ENCODE assay signal across 12 cellular contexts in the genomic region with DNA sequence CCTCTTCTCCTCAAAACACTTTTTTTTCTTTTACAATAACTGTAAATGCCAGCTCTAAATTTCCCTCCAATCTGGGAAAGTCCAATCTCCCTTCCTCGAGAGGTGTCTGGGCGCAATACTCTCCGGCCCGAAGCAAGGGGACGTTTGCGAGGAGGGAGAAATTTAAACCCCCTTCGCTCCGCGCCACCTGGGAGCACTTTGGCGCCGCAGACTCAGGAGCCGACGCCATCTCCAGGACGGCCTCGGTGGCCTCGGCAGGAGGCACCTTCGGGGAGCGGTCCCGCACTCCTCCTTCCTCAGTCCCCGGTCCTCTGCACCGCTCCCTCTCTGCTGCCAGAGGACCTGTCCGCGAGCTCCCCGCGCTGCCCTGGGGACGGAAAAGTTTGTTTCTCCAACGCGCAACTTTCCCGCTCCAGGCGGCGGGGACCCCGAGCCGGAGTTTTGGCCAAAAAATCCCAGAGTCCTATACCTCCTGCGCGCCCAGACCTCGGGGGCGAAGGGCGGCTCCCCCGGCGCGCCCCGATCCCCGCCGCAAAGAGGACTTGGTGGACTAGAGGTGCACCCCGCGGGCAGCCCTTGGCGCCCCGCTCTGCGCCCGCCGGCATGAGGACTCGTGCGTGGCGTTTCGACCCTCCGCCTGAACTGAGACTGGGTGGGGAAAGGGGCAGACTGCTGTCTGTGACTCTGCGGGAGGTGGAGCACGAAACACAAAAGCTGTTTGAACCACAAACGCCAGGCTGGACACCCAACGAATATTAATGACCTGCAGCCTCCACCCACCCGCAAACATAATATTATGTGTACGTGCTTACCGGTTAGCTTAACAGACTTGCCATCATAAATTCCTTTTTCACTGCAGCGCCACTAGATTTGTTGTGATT.
DNase-seq lines count a peak whose midpoint lies in the region; ATAC-seq and TF ChIP-seq lines count a peak whose summit lies in the region.
"Had no signal": no experiment of that assay in that cellular context is flagged by ENCODE, and none has a peak within 500 bp of the region (broad histone marks: within the 10 kb centered on the region; RNA-seq: fewer than 3 reads in every experiment).

No MANE protein-coding gene starts in this region.

- peaks cover 4% of the 10 kb centered on the region for H3K4me1 Mint-ChIP-seq in activated naive CD8-positive, alpha-beta T cell treated with anti-CD3 and anti-CD28 coated beads, Interleukin-2, amount 10 ng/mL, durations not matched to agents 7 days and 5 days
- H3K4me1 Mint-ChIP-seq: activated CD4-positive, alpha-beta memory T cell treated with anti-CD3 and anti-CD28 coated beads, Interleukin-2, amount 10 ng/mL, durations not matched to agents 7 days and 5 days had no signal

- H3K27ac Mint-ChIP-seq in activated naive CD8-positive, alpha-beta T cell treated with anti-CD3 and anti-CD28 coated beads, Interleukin-2, amount 10 ng/mL, durations not matched to agents 7 days and 5 days: no peak overlapping the region
- H3K27ac Mint-ChIP-seq: activated CD4-positive, alpha-beta memory T cell treated with anti-CD3 and anti-CD28 coated beads, Interleukin-2, amount 10 ng/mL, durations not matched to agents 7 days and 5 days; effector memory CD8-positive, alpha-beta T cell had no signal

- no peak for ATAC-seq in activated naive CD8-positive, alpha-beta T cell treated with anti-CD3 and anti-CD28 coated beads, Interleukin-2, amount 10 ng/mL, durations not matched to agents 7 days and 5 days (ENCODE audit: low read depth)
- ATAC-seq in GM18517 (IDR thresholded peaks at IDR 0.05; ENCODE audit: unreplicated experiment): no peak
- ATAC-seq: effector memory CD8-positive, alpha-beta T cell; right cardiac atrium had no signal

- H3K4me3 ChIP-seq in iPS-18c (ENCODE audit: insufficient read depth, low read depth, low read length) (peak overlapping the region; percentile 67), testis (peak overlapping the region; percentile 32 to 48)

- peak overlapping the region; percentile 47 for H3K4me3 Mint-ChIP-seq in activated naive CD8-positive, alpha-beta T cell treated with anti-CD3 and anti-CD28 coated beads, Interleukin-2, amount 10 ng/mL, durations not matched to agents 7 days and 5 days
- H3K4me3 Mint-ChIP-seq: activated CD4-positive, alpha-beta memory T cell treated with anti-CD3 and anti-CD28 coated beads, Interleukin-2, amount 10 ng/mL, durations not matched to agents 7 days and 5 days; effector memory CD8-positive, alpha-beta T cell had no signal

- POLR2A ChIA-PET in activated naive CD8-positive, alpha-beta T cell treated with anti-CD3 and anti-CD28 coated beads, Interleukin-2, amount 10 ng/mL, durations not matched to agents 7 days and 5 days (lab: Charles Lee): no interaction called here

- no peaks in the 10 kb centered on the region for H3K9me3 ChIP-seq in iPS-18c (ENCODE audit: control insufficient read depth, insufficient read depth, low read length)
- H3K9me3 ChIP-seq in testis: no peaks in the 10 kb centered on the region
- H3K9me3 ChIP-seq: BE2C had no signal

- no peak for TF ChIP-seq CTCF in testis (IDR thresholded peaks at IDR 0.05)

- H3K27ac ChIP-seq in testis: no peak overlapping the region

- no peaks in the 10 kb centered on the region for H3K4me1 ChIP-seq in testis
- H3K4me1 ChIP-seq: BE2C had no signal

- no peaks in the 10 kb centered on the region for H3K36me3 ChIP-seq in testis (ENCODE audit: low read depth, missing control alignments)
- H3K36me3 ChIP-seq: BE2C had no signal

- peak; percentile 4 for DNase-seq in activated CD4-positive, alpha-beta T cell treated with anti-CD3 and anti-CD28 coated beads for 48 hours
- DNase-seq in activated CD4-positive, alpha-beta T cell treated with anti-CD3 and anti-CD28 coated beads for 1 hour: no peak
- DNase-seq in activated naive CD8-positive, alpha-beta T cell treated with anti-CD3 and anti-CD28 coated beads, Interleukin-2, amount 10 ng/mL, durations not matched to agents 7 days and 5 days: peak; percentile 31
- DNase-seq in testis (no peak), SHP77 treated with DMSO at 0.1 percent for 48 hours (lab: John Stamatoyannopoulos, UW) (no peak)
- DNase-seq in activated CD4-positive, CD25-positive, alpha-beta regulatory T cell treated with anti-CD3 and anti-CD28 coated beads, Interleukin-2, amount 50 U/mL, for 72 hours: no peak
- DNase-seq: activated CD4-positive, alpha-beta memory T cell treated with anti-CD3 and anti-CD28 coated beads, Interleukin-2, amount 10 ng/mL, durations not matched to agents 7 days and 5 days; BE2C; effector memory CD8-positive, alpha-beta T cell had no signal

- intact Hi-C loops in testis (cut with DNase I; ENCODE audit: low total_unique reads): no loop called here

- H3K27me3 Mint-ChIP-seq in activated naive CD8-positive, alpha-beta T cell treated with anti-CD3 and anti-CD28 coated beads, Interleukin-2, amount 10 ng/mL, durations not matched to agents 7 days and 5 days: peaks cover 55% of the 10 kb centered on the region

- H3K9me3 Mint-ChIP-seq in activated naive CD8-positive, alpha-beta T cell treated with anti-CD3 and anti-CD28 coated beads, Interleukin-2, amount 10 ng/mL, durations not matched to agents 7 days and 5 days: no peaks in the 10 kb centered on the region
- H3K9me3 Mint-ChIP-seq: activated CD4-positive, alpha-beta memory T cell treated with anti-CD3 and anti-CD28 coated beads, Interleukin-2, amount 10 ng/mL, durations not matched to agents 7 days and 5 days; effector memory CD8-positive, alpha-beta T cell had no signal

- no peaks in the 10 kb centered on the region for H3K27me3 ChIP-seq in testis

- TF ChIP-seq POLR2A in testis (IDR thresholded peaks at IDR 0.05): no peak

- 8 to 10% methylated on average over 30 to 63 of the region's 64 CpGs for WGBS in testis, 2 donors

- no peaks in the 10 kb centered on the region for H3K36me3 Mint-ChIP-seq in activated naive CD8-positive, alpha-beta T cell treated with anti-CD3 and anti-CD28 coated beads, Interleukin-2, amount 10 ng/mL, durations not matched to agents 7 days and 5 days

Comparison
In these comparisons a context has a peak if more than half of its experiments do, and no peak if none do; other contexts are left out.
1. DNase-seq: peak in activated CD4-positive, alpha-beta T cell treated with anti-CD3 and anti-CD28 coated beads for 48 hours (single experiment) and activated naive CD8-positive, alpha-beta T cell treated with anti-CD3 and anti-CD28 coated beads, Interleukin-2, amount 10 ng/mL, durations not matched to agents 7 days and 5 days (single experiment); none in activated CD4-positive, alpha-beta T cell treated with anti-CD3 and anti-CD28 coated beads for 1 hour (single experiment), testis (single experiment), activated CD4-positive, CD25-positive, alpha-beta regulatory T cell treated with anti-CD3 and anti-CD28 coated beads, Interleukin-2, amount 50 U/mL, for 72 hours (single experiment) and SHP77 treated with DMSO at 0.1 percent for 48 hours (single experiment).